20 cellular contexts compared by ENCODE assay signal in the genomic region with DNA sequence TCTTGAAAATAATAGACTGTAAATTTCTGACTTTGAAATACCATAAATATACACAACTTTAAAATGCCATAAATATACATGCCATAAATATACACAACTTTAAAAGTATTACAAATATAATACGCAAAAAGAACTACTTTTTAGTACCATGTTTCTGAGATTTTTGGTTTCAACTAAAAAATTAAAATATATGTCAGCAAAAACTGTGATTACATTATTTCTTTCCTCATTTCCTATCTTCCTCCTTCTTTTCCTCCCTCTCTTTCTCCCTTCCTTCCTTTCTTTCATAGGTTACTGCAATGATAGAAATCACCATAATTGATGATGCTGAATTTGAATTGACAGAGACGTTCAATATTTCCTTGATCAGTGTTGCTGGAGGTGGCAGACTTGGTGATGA.
DNase-seq lines count a peak whose midpoint lies in the region; ATAC-seq, FAIRE-seq and TF ChIP-seq lines count a peak whose summit lies in the region.
"Had no signal": no experiment of that assay in that cellular context is flagged by ENCODE, and none has a peak within 500 bp of the region (broad histone marks: within the 10 kb centered on the region; RNA-seq: fewer than 3 reads in every experiment).

No MANE protein-coding gene starts in this region.

- TF ChIP-seq POLR2A in K562 (conservative IDR thresholded peaks at IDR 0.05): no peak

- BruUV-seq in K562 (replicated peaks; lab: Mats Ljungman, UMichigan): no TSS peak

- peaks cover 26 to 39% of the 10 kb centered on the region in 2 experiments for H3K36me3 ChIP-seq in HEK293 (ENCODE audit: control insufficient read depth in 2 of 2, insufficient read depth in 1 of 2, low read length in 2 of 2)
- H3K36me3 ChIP-seq in K562 (ENCODE audit: control insufficient read depth, insufficient read depth, low read length): peaks cover 88% of the 10 kb centered on the region
- H3K36me3 ChIP-seq in kidney (ENCODE audit: control insufficient read depth in 1 of 2, insufficient read depth in 2 of 2, low read length in 2 of 2): no peaks in the 10 kb centered on the region
- H3K36me3 ChIP-seq: BLaER1 treated with 17β-estradiol and CSF1 and Interleukin-3, amounts not matched to agents 10 nM and 100 nM had no signal

- H3K27ac ChIP-seq in HEK293 (ENCODE audit: extremely low read depth, low read depth, low read length) (no peak overlapping the region), K562 (ENCODE audit: extremely low read depth, low read depth, low read length) (no peak overlapping the region), kidney (ENCODE audit: low read depth in 2 of 2, low read length in 2 of 2) (no peak overlapping the region)
- H3K27ac ChIP-seq: BLaER1 treated with 17β-estradiol and CSF1 and Interleukin-3, amounts not matched to agents 10 nM and 100 nM; C4-2B had no signal

- H4K20me1 ChIP-seq in K562 (replicated peaks; ENCODE audit: control insufficient read depth, insufficient read depth, low read length): no peaks in the 10 kb centered on the region
- H4K20me1 ChIP-seq: BLaER1 treated with 17β-estradiol and CSF1 and Interleukin-3, amounts not matched to agents 10 nM and 100 nM had no signal

- DNase-seq in K562 (ENCODE audit: extremely low read depth in 1 of 4, low spot score in 3 of 4) (no peak), kidney (no peak), cerebellum (ENCODE audit: low spot score) (no peak)
- no peak for DNase-seq in activated naive CD4-positive, alpha-beta T cell treated with anti-CD3 and anti-CD28 coated beads, Interleukin-2, amount 50 U/mL, for 16 hours
- DNase-seq: 8988T; AML-193; Caco-2; Calu3; CD4-positive, alpha-beta T cell; CD8-positive, alpha-beta T cell; DMS79 treated with DMSO at 0.1 percent for 48 hours; GF-D8 had no signal

- no peak for TF ChIP-seq RAD21 in K562 (CRISPR knock-in tag; conservative IDR thresholded peaks at IDR 0.05 in 1 of 2, IDR thresholded peaks at IDR 0.05 in 1 of 2)

- H3K27me3 ChIP-seq in K562 (ENCODE audit: control insufficient read depth in 2 of 2, insufficient read depth in 2 of 2, low read length in 2 of 2): no peaks in the 10 kb centered on the region
- H3K27me3 ChIP-seq: BLaER1 treated with 17β-estradiol and CSF1 and Interleukin-3, amounts not matched to agents 10 nM and 100 nM had no signal

- no peak for TF ChIP-seq EP300 in K562 (IDR thresholded peaks at IDR 0.05; ENCODE audit: low read length)

- TF ChIP-seq CTCF in HEK293 (tag by site-specific recombination; IDR thresholded peaks at IDR 0.05) (no peak), K562 (IDR thresholded peaks at IDR 0.05 in 2 of 3, conservative IDR thresholded peaks at IDR 0.05 in 1 of 3; ENCODE audit: insufficient read depth in 2 of 3, low read depth in 1 of 3, low read length in 3 of 3) (no peak), kidney (IDR thresholded peaks at IDR 0.05; ENCODE audit: borderline replicate concordance, extremely low read depth, insufficient read depth) (no peak)

- H3K4me3 ChIP-seq in HEK293 (ENCODE audit: low read depth, low read length) (no peak overlapping the region), K562 (no peak overlapping the region), kidney (ENCODE audit: low read length in 2 of 2) (no peak overlapping the region)
- H3K4me3 ChIP-seq: BLaER1 treated with 17β-estradiol and CSF1 and Interleukin-3, amounts not matched to agents 10 nM and 100 nM had no signal

- FAIRE-seq in TTC549 (lab: Jason Lieb, UNC) (peak; percentile 23), K562 (lab: Jason Lieb, UNC) (no peak), kidney (lab: Jason Lieb, UNC) (peak; percentile 79)
- FAIRE-seq: D721Med, GM12891, GM19239 had no signal

- no peaks in the 10 kb centered on the region for H3K9me3 ChIP-seq in HEK293 (ENCODE audit: control insufficient read depth, insufficient read depth, low read depth, low read length)
- no peaks in the 10 kb centered on the region for H3K9me3 ChIP-seq in K562 (replicated peaks; ENCODE audit: control insufficient read depth, insufficient read depth, low read depth, low read length)
- no peaks in the 10 kb centered on the region for H3K9me3 ChIP-seq in kidney (ENCODE audit: control insufficient read depth in 1 of 2, low read length in 2 of 2)
- H3K9me3 ChIP-seq: BLaER1 treated with 17β-estradiol and CSF1 and Interleukin-3, amounts not matched to agents 10 nM and 100 nM; Caco-2 had no signal

- H3K4me1 ChIP-seq in HEK293 (ENCODE audit: control insufficient read depth, insufficient read depth, low read length) (no peaks in the 10 kb centered on the region), K562 (replicated peaks in 1 of 2; ENCODE audit: control insufficient read depth in 2 of 2, insufficient read depth in 2 of 2, low read length in 2 of 2) (no peaks in the 10 kb centered on the region), kidney (ENCODE audit: control insufficient read depth in 1 of 2, insufficient read depth in 1 of 2, low read depth in 1 of 2, low read length in 2 of 2) (no peaks in the 10 kb centered on the region)
- H3K4me1 ChIP-seq: BLaER1 treated with 17β-estradiol and CSF1 and Interleukin-3, amounts not matched to agents 10 nM and 100 nM; Caco-2 had no signal

- 87% methylated on average over 2 of the region's 2 CpGs for WGBS in K562 (ENCODE audit: insufficient coverage, low coverage, missing lambda C conversion rate)

- intact Hi-C loops in K562 (cut with micrococcal nuclease): no loop called here
- intact Hi-C loops in kidney (cut with DNase I): no loop called here

- no peak overlapping the region for H3K9ac ChIP-seq in K562 (ENCODE audit: insufficient read depth in 1 of 2, low read depth in 2 of 2, low read length in 2 of 2)
- H3K9ac ChIP-seq in kidney (ENCODE audit: low read length in 2 of 2): no peak overlapping the region
- H3K9ac ChIP-seq: BLaER1 treated with 17β-estradiol and CSF1 and Interleukin-3, amounts not matched to agents 10 nM and 100 nM had no signal

- in situ Hi-C loops in K562 (cut with MboI): no loop called here

- H3K9me1 ChIP-seq in K562 (ENCODE audit: control insufficient read depth, insufficient read depth, low read length): no peaks in the 10 kb centered on the region

- H3K79me2 ChIP-seq in K562 (ENCODE audit: control insufficient read depth, insufficient read depth, low read length): no peaks in the 10 kb centered on the region

- no peak overlapping the region for H3K4me2 ChIP-seq in K562 (ENCODE audit: insufficient read depth, low read length)
- H3K4me2 ChIP-seq: BLaER1 treated with 17β-estradiol and CSF1 and Interleukin-3, amounts not matched to agents 10 nM and 100 nM had no signal

- CTCF ChIA-PET in HEK293 (lab: Yijun Ruan, JAX): no interaction called here
- CTCF ChIA-PET in K562 (lab: Yijun Ruan, JAX; ENCODE audit: low intra/inter-chr PET ratio): no interaction called here

- no peak for ATAC-seq in K562
- ATAC-seq in GM21381 (IDR thresholded peaks at IDR 0.05; ENCODE audit: unreplicated experiment): no peak
- ATAC-seq: CD8-positive, alpha-beta T cell had no signal

- no peak overlapping the region for H2AFZ ChIP-seq in K562 (ENCODE audit: low read depth, low read length)

- POLR2A ChIA-PET in HEK293 (lab: Yijun Ruan, JAX) (no interaction called here), K562 (lab: Yijun Ruan, JAX) (interaction anchor here (1.0 kb wide), 1 partner anchor 32 kb away, joined by 3 read pairs; no protein-coding TSS in a partner anchor)

TF ChIP-seq in HEK293, 187 proteins besides CTCF, POLR2A, EP300 and RAD21:
- TF ChIP-seq ZNF366 (tag by site-specific recombination; conservative IDR thresholded peaks at IDR 0.05): 0 out of 2 replicates have a peak, but pooled peaks have one; percentile 11
- no peak for TF ChIP-seq ZNF354C (tag by site-specific recombination; IDR thresholded peaks at IDR 0.05; ENCODE audit: borderline replicate concordance, low read depth)

TF ChIP-seq in K562, 482 proteins besides CTCF, POLR2A, EP300 and RAD21:
- peak; percentile 62; the same call in 1 of the 2 replicates for TF ChIP-seq C11orf30 (IDR thresholded peaks at IDR 0.05; ENCODE audit: low read depth)
- TF ChIP-seq ZNF316 (IDR thresholded peaks at IDR 0.05): peak; percentile 86
- peak; percentile 43; the same call in 1 of the 2 replicates for TF ChIP-seq MAFG (tag; conservative IDR thresholded peaks at IDR 0.05)
- TF ChIP-seq STAT5A (IDR thresholded peaks at IDR 0.05; ENCODE audit: borderline replicate concordance, low read length): no peak
